In the genomic region with DNA sequence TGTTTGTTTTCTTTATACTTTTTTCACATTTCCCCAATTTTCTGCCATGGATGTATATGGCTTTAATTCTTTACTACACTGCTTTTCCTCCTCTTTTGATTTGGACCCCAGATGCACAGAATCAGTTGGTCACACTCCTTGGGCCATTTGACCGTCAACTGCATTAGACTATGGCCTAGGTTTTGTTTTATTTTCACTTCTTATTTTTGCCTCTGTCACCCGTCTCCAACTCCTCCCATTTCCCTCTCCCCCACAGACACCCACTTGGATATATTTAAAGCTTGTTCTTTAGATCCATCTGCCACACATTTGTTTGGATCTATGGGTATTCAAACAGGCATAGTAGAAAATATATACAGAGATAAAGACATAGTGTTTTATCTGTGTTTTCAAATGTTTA, we compare ENCODE assay signal across 23 cellular contexts. TPM values are rescaled to one million over a fixed set of nuclear protein-coding genes. Genes with fewer than 3 reads are reported as not detected.
DNase-seq lines count a peak whose midpoint lies in the region; ATAC-seq lines count a peak whose summit lies in the region.
"Had no signal": no experiment of that assay in that cellular context is flagged by ENCODE, and none has a peak within 500 bp of the region (broad histone marks: within the 10 kb centered on the region; RNA-seq: fewer than 3 reads in every experiment).

No MANE protein-coding gene starts in this region.

- DNase-seq in activated naive CD4-positive, alpha-beta T cell treated with anti-CD3 and anti-CD28 coated beads for 36 hours: no peak
- peak; percentile 68 for DNase-seq in MV-4-11 (lab: John Stamatoyannopoulos, UW)
- DNase-seq in ACHN: no peak
- no peak for DNase-seq in SKM-1 (lab: John Stamatoyannopoulos, UW; ENCODE audit: unreplicated experiment)
- DNase-seq in SW 1271 (lab: John Stamatoyannopoulos, UW): no peak
- DNase-seq: activated naive CD4-positive, alpha-beta T cell treated with anti-CD3 and anti-CD28 coated beads, Interleukin-2, amount 10 ng/mL, durations not matched to agents 7 days and 5 days; activated T-cell treated with anti-CD3 and anti-CD28 coated beads, Interleukin-2, amount 50 U/mL, for 72 hours; BE2C; DMS79 treated with DMSO at 0.1 percent for 48 hours; effector memory CD4-positive, alpha-beta T cell; erythroblast; foreskin fibroblast; heart left ventricle; mammary epithelial cell; NCI-H1048; NCI-H1694 treated with DMSO at 0.1 percent for 48 hours; NCI-H774; sigmoid colon; SJCRH30 had no signal

- no peaks in the 10 kb centered on the region for H3K4me1 Mint-ChIP-seq in activated naive CD4-positive, alpha-beta T cell treated with anti-CD3 and anti-CD28 coated beads, Interleukin-2, amount 50 U/mL, for 24 hours
- no peaks in the 10 kb centered on the region for H3K4me1 Mint-ChIP-seq in activated naive CD4-positive, alpha-beta T cell treated with anti-CD3 and anti-CD28 coated beads for 36 hours (ENCODE audit: low read depth)
- H3K4me1 Mint-ChIP-seq in dendritic cell treated with granulocyte-macrophage colony-stimulating factor and Interleukin-4, amounts not matched to agents 40 ng/mL and 50 ng/mL, for 4 days (ENCODE audit: low read depth): peaks cover 63% of the 10 kb centered on the region

- CTCF ChIA-PET in activated naive CD4-positive, alpha-beta T cell treated with anti-CD3 and anti-CD28 coated beads for 36 hours (lab: Charles Lee): interaction anchor here (0.6 kb wide), 1 partner anchor 67 kb away, joined by 5 read pairs; no protein-coding TSS in a partner anchor

- no peaks in the 10 kb centered on the region for H3K36me3 Mint-ChIP-seq in activated naive CD4-positive, alpha-beta T cell treated with anti-CD3 and anti-CD28 coated beads, Interleukin-2, amount 50 U/mL, for 24 hours
- H3K36me3 Mint-ChIP-seq in activated naive CD4-positive, alpha-beta T cell treated with anti-CD3 and anti-CD28 coated beads for 36 hours (ENCODE audit: low read depth): no peaks in the 10 kb centered on the region
- no peaks in the 10 kb centered on the region for H3K36me3 Mint-ChIP-seq in dendritic cell treated with granulocyte-macrophage colony-stimulating factor and Interleukin-4, amounts not matched to agents 40 ng/mL and 50 ng/mL, for 4 days (ENCODE audit: low read depth)
- H3K36me3 Mint-ChIP-seq: activated naive CD4-positive, alpha-beta T cell treated with anti-CD3 and anti-CD28 coated beads, Interleukin-2, amount 10 ng/mL, durations not matched to agents 7 days and 5 days had no signal

- ATAC-seq in HG03521 (IDR thresholded peaks at IDR 0.05; ENCODE audit: unreplicated experiment): no peak
- ATAC-seq: activated T-cell treated with anti-CD3 and anti-CD28 coated beads, Interleukin-2, amount 50 U/mL, for 72 hours; heart left ventricle had no signal

- H3K9me3 Mint-ChIP-seq in activated naive CD4-positive, alpha-beta T cell treated with anti-CD3 and anti-CD28 coated beads, Interleukin-2, amount 50 U/mL, for 24 hours: no peaks in the 10 kb centered on the region
- H3K9me3 Mint-ChIP-seq in activated naive CD4-positive, alpha-beta T cell treated with anti-CD3 and anti-CD28 coated beads for 36 hours: no peaks in the 10 kb centered on the region
- H3K9me3 Mint-ChIP-seq in dendritic cell treated with granulocyte-macrophage colony-stimulating factor and Interleukin-4, amounts not matched to agents 40 ng/mL and 50 ng/mL, for 4 days: no peaks in the 10 kb centered on the region
- H3K9me3 Mint-ChIP-seq: activated naive CD4-positive, alpha-beta T cell treated with anti-CD3 and anti-CD28 coated beads, Interleukin-2, amount 10 ng/mL, durations not matched to agents 7 days and 5 days; activated T-cell treated with anti-CD3 and anti-CD28 coated beads, Interleukin-2, amount 50 U/mL, for 72 hours; T-helper 1 cell treated with Interleukin-12 subunit alpha and Interleukin-12 subunit beta and Interleukin-4 antibody, amounts not matched to agents 30 μg/mL and 1 μg/mL, for 36 hours had no signal

- intact Hi-C loops in activated naive CD4-positive, alpha-beta T cell treated with anti-CD3 and anti-CD28 coated beads for 36 hours (cut with micrococcal nuclease): no loop called here
- intact Hi-C loops in dendritic cell treated with granulocyte-macrophage colony-stimulating factor and Interleukin-4, amounts not matched to agents 40 ng/mL and 50 ng/mL, for 4 days (cut with micrococcal nuclease): no loop called here

- H3K27me3 Mint-ChIP-seq in activated naive CD4-positive, alpha-beta T cell treated with anti-CD3 and anti-CD28 coated beads, Interleukin-2, amount 50 U/mL, for 24 hours: no peaks in the 10 kb centered on the region
- no peaks in the 10 kb centered on the region for H3K27me3 Mint-ChIP-seq in activated naive CD4-positive, alpha-beta T cell treated with anti-CD3 and anti-CD28 coated beads for 36 hours (ENCODE audit: low read depth)
- H3K27me3 Mint-ChIP-seq in dendritic cell treated with granulocyte-macrophage colony-stimulating factor and Interleukin-4, amounts not matched to agents 40 ng/mL and 50 ng/mL, for 4 days: no peaks in the 10 kb centered on the region

- in situ Hi-C loops in ACHN (cut with HindIII; ENCODE audit: low pct_ligation_motif_present, low pct_unique_long_range_greater_than_20kb, low sequenced_read_pairs): no loop called here

- peak overlapping the region; percentile 21 for H3K27ac Mint-ChIP-seq in activated naive CD4-positive, alpha-beta T cell treated with anti-CD3 and anti-CD28 coated beads, Interleukin-2, amount 50 U/mL, for 24 hours
- H3K27ac Mint-ChIP-seq in activated naive CD4-positive, alpha-beta T cell treated with anti-CD3 and anti-CD28 coated beads for 36 hours: no peak overlapping the region
- peak overlapping the region; percentile 79 for H3K27ac Mint-ChIP-seq in dendritic cell treated with granulocyte-macrophage colony-stimulating factor and Interleukin-4, amounts not matched to agents 40 ng/mL and 50 ng/mL, for 4 days
- H3K27ac Mint-ChIP-seq: activated naive CD4-positive, alpha-beta T cell treated with anti-CD3 and anti-CD28 coated beads, Interleukin-2, amount 10 ng/mL, durations not matched to agents 7 days and 5 days; activated T-cell treated with anti-CD3 and anti-CD28 coated beads, Interleukin-2, amount 50 U/mL, for 72 hours; T-helper 1 cell treated with Interleukin-12 subunit alpha and Interleukin-12 subunit beta and Interleukin-4 antibody, amounts not matched to agents 30 μg/mL and 1 μg/mL, for 36 hours had no signal

- H3K4me3 Mint-ChIP-seq in activated naive CD4-positive, alpha-beta T cell treated with anti-CD3 and anti-CD28 coated beads, Interleukin-2, amount 50 U/mL, for 24 hours: no peak overlapping the region
- no peak overlapping the region for H3K4me3 Mint-ChIP-seq in activated naive CD4-positive, alpha-beta T cell treated with anti-CD3 and anti-CD28 coated beads for 36 hours
- no peak overlapping the region for H3K4me3 Mint-ChIP-seq in dendritic cell treated with granulocyte-macrophage colony-stimulating factor and Interleukin-4, amounts not matched to agents 40 ng/mL and 50 ng/mL, for 4 days
- H3K4me3 Mint-ChIP-seq: activated naive CD4-positive, alpha-beta T cell treated with anti-CD3 and anti-CD28 coated beads, Interleukin-2, amount 10 ng/mL, durations not matched to agents 7 days and 5 days; activated T-cell treated with anti-CD3 and anti-CD28 coated beads, Interleukin-2, amount 50 U/mL, for 72 hours; T-helper 1 cell treated with Interleukin-12 subunit alpha and Interleukin-12 subunit beta and Interleukin-4 antibody, amounts not matched to agents 30 μg/mL and 1 μg/mL, for 36 hours had no signal

RNA-seq across cellular contexts. Expression of gene PREX1, which starts 11.3 kb away (rescaled TPM):
- total RNA-seq in activated naive CD4-positive, alpha-beta T cell treated with anti-CD3 and anti-CD28 coated beads for 36 hours: 10 to 100 TPM; 43.7 to 44.2 TPM
